In genomic region chr1:207309775-207310273, GRCh38 we compare ENCODE assay signal across 8 cellular contexts. TPM values are rescaled to one million over a fixed set of nuclear protein-coding genes. Genes with fewer than 3 reads are reported as not detected.
DNase-seq lines count a peak whose midpoint lies in the region; ATAC-seq, FAIRE-seq and TF ChIP-seq lines count a peak whose summit lies in the region.

No MANE protein-coding gene starts in this region.

- H2AK5ac ChIP-seq in neuronal stem cell (ENCODE audit: low read depth, low read length) = no peak overlapping the region

- POLR2A ChIA-PET in activated naive CD8-positive, alpha-beta T cell treated with anti-CD3 and anti-CD28 coated beads, Interleukin-2, amount 10 ng/mL, durations not matched to agents 7 days and 5 days (lab: Charles Lee) = interaction anchor here (1.7 to 1.9 kb wide), 2 partner anchors 12 to 53 kb away, joined by 3 to 12 read pairs; partner anchors contain the start of gene CD55

- whole genome bisulfite sequencing in suprapubic skin = 18% methylated on average over 4 of the region's 4 CpGs
- no CpG with 5 or more reads among the region's 4 CpGs for WGBS in neuronal stem cell (ENCODE audit: extremely low coverage in 2 of 2, insufficient read length in 2 of 2, insufficient replicate concordance in 1 of 2), 2 donors

- H3K9me3 ChIP-seq in suprapubic skin (no peaks in the 10 kb centered on the region), neuronal stem cell (replicated peaks in 1 of 2; ENCODE audit: control insufficient read depth in 2 of 2, insufficient read depth in 1 of 2, low read depth in 1 of 2, low read length in 2 of 2) (no peaks in the 10 kb centered on the region)

- in situ Hi-C loops in Caki2 (cut with HindIII; ENCODE audit: low pct_unique_long_range_greater_than_20kb, low sequenced_read_pairs) = no loop called here

- H3K27ac ChIP-seq in suprapubic skin (peak overlapping the region; percentile 58), neuronal stem cell (replicated peaks; ENCODE audit: low read length) (no peak overlapping the region)

- no peak overlapping the region for H2BK5ac ChIP-seq in neuronal stem cell (ENCODE audit: low read length)

- peaks cover 2% of the 10 kb centered on the region for H3K9me3 Mint-ChIP-seq in activated naive CD8-positive, alpha-beta T cell treated with anti-CD3 and anti-CD28 coated beads, Interleukin-2, amount 10 ng/mL, durations not matched to agents 7 days and 5 days

- H3K4me1 ChIP-seq in suprapubic skin = peaks cover 32% of the 10 kb centered on the region
- H3K4me1 ChIP-seq in neuronal stem cell (ENCODE audit: control insufficient read depth in 2 of 2, insufficient read depth in 1 of 2, low read depth in 1 of 2, low read length in 2 of 2) = no peaks in the 10 kb centered on the region

- H2BK15ac ChIP-seq in neuronal stem cell (ENCODE audit: low read length) = no peak overlapping the region

- DNase-seq in Caki2 (ENCODE audit: low read depth) (peak; percentile 76), Kasumi-1 (lab: John Stamatoyannopoulos, UW) (peak; percentile 61 to 64), suprapubic skin (ENCODE audit: low spot score in 2 of 2) (no peak), neuronal stem cell (ENCODE audit: low spot score) (no peak), midbrain (lab: John Stamatoyannopoulos, UW) (no peak), SK-N-DZ (ENCODE audit: low spot score) (no peak)
- DNase-seq in activated naive CD8-positive, alpha-beta T cell treated with anti-CD3 and anti-CD28 coated beads, Interleukin-2, amount 10 ng/mL, durations not matched to agents 7 days and 5 days = no peak

- no peak overlapping the region for H4K8ac ChIP-seq in neuronal stem cell (ENCODE audit: low read depth, low read length)

- H2BK12ac ChIP-seq in neuronal stem cell (ENCODE audit: low read length) = no peak overlapping the region

- ATAC-seq in activated naive CD8-positive, alpha-beta T cell treated with anti-CD3 and anti-CD28 coated beads, Interleukin-2, amount 10 ng/mL, durations not matched to agents 7 days and 5 days (ENCODE audit: low read depth) = no peak

- no peak overlapping the region for H3K4me2 ChIP-seq in neuronal stem cell (ENCODE audit: insufficient read depth, low read length, poor library complexity, severe bottlenecking)

- no peak overlapping the region for H3K9ac ChIP-seq in neuronal stem cell (ENCODE audit: low read depth, low read length, poor library complexity)

- no peak overlapping the region for H3K14ac ChIP-seq in neuronal stem cell (ENCODE audit: low read length)

- no peaks in the 10 kb centered on the region for H3K36me3 ChIP-seq in suprapubic skin
- no peaks in the 10 kb centered on the region for H3K36me3 ChIP-seq in neuronal stem cell (replicated peaks in 1 of 2; ENCODE audit: control insufficient read depth in 2 of 2, insufficient read depth in 2 of 2, low read length in 2 of 2)

- peaks cover 14% of the 10 kb centered on the region for H3K4me1 Mint-ChIP-seq in activated naive CD8-positive, alpha-beta T cell treated with anti-CD3 and anti-CD28 coated beads, Interleukin-2, amount 10 ng/mL, durations not matched to agents 7 days and 5 days

- no peaks in the 10 kb centered on the region for H3K27me3 ChIP-seq in suprapubic skin
- peaks cover 0 to 3% (median 0%) of the 10 kb centered on the region in 3 experiments for H3K27me3 ChIP-seq in neuronal stem cell (ENCODE audit: control insufficient read depth in 3 of 3, insufficient read depth in 3 of 3, low read depth in 1 of 3, low read length in 3 of 3)

- no peaks in the 10 kb centered on the region for H3K27me3 Mint-ChIP-seq in activated naive CD8-positive, alpha-beta T cell treated with anti-CD3 and anti-CD28 coated beads, Interleukin-2, amount 10 ng/mL, durations not matched to agents 7 days and 5 days

- H4K91ac ChIP-seq in neuronal stem cell (ENCODE audit: low read depth, low read length, poor library complexity) = no peak overlapping the region

- no peak overlapping the region for H3K18ac ChIP-seq in neuronal stem cell (ENCODE audit: low read length)

- TF ChIP-seq CTCF in suprapubic skin (IDR thresholded peaks at IDR 0.05) = no peak

- peaks cover 1% of the 10 kb centered on the region for H3K79me1 ChIP-seq in neuronal stem cell (ENCODE audit: low read depth, low read length)

- H2AFZ ChIP-seq in neuronal stem cell (ENCODE audit: low read length) = no peak overlapping the region

- peak overlapping the region; percentile 55 for H3K4me3 Mint-ChIP-seq in activated naive CD8-positive, alpha-beta T cell treated with anti-CD3 and anti-CD28 coated beads, Interleukin-2, amount 10 ng/mL, durations not matched to agents 7 days and 5 days

- H3K4me3 ChIP-seq in suprapubic skin (no peak overlapping the region), neuronal stem cell (ENCODE audit: low read length in 2 of 2) (no peak overlapping the region)

- H3K4ac ChIP-seq in neuronal stem cell (ENCODE audit: low read length) = no peak overlapping the region

- TF ChIP-seq EP300 in suprapubic skin (IDR thresholded peaks at IDR 0.05) = no peak

- no peak for TF ChIP-seq POLR2A in suprapubic skin (IDR thresholded peaks at IDR 0.05)

- H3K27ac Mint-ChIP-seq in activated naive CD8-positive, alpha-beta T cell treated with anti-CD3 and anti-CD28 coated beads, Interleukin-2, amount 10 ng/mL, durations not matched to agents 7 days and 5 days = peak overlapping the region; percentile 27

- no peak overlapping the region for H2BK120ac ChIP-seq in neuronal stem cell (ENCODE audit: low read depth, low read length)

- no peak overlapping the region for H3K23ac ChIP-seq in neuronal stem cell (ENCODE audit: low read depth, low read length, poor library complexity)

- no peaks in the 10 kb centered on the region for H3K36me3 Mint-ChIP-seq in activated naive CD8-positive, alpha-beta T cell treated with anti-CD3 and anti-CD28 coated beads, Interleukin-2, amount 10 ng/mL, durations not matched to agents 7 days and 5 days

- FAIRE-seq in islet of Langerhans (lab: Jason Lieb, UNC) = peak; percentile 93

RNA-seq across cellular contexts. Expression of gene CD55, which starts 11.7 kb away (rescaled TPM):
- 26.4 and 38.0 TPM in 2 replicates for total RNA-seq in Caki2 (2014; rRNA removed; shearing (Covaris generic); ENCODE audit: low replicate concordance)
- total RNA-seq in activated naive CD8-positive, alpha-beta T cell treated with anti-CD3 and anti-CD28 coated beads, Interleukin-2, amount 10 ng/mL, durations not matched to agents 7 days and 5 days = 10 to 100 TPM; 69.3 to 80.6 TPM
- 100 to 1,000 TPM; 138 to 264 (median 197) TPM for total RNA-seq in suprapubic skin
- polyA plus RNA-seq in neuronal stem cell (2013, experiment 1 of 2) = 7.2 TPM
- polyA plus RNA-seq in neuronal stem cell (2013, experiment 2 of 2) = 6.9 TPM
- polyA plus RNA-seq in SK-N-DZ (2014; cell fraction: cytosol; rRNA removed) = 9.5 and 11.4 TPM in 2 replicates
- polyA plus RNA-seq in SK-N-DZ (2014; cell fraction: nucleus; rRNA removed) = 5.6 and 5.9 TPM in 2 replicates

Comparison
In these comparisons a context has a peak if more than half of its experiments do, and no peak if none do; other contexts are left out.
1. DNase-seq: peak in Caki2 (single experiment) and Kasumi-1 (2 of 2); none in activated naive CD8-positive, alpha-beta T cell treated with anti-CD3 and anti-CD28 coated beads, Interleukin-2, amount 10 ng/mL, durations not matched to agents 7 days and 5 days (single experiment), suprapubic skin (0 of 2), neuronal stem cell (single experiment), midbrain (single experiment) and SK-N-DZ (single experiment).